In genomic region chr11:10808553-10809372, GRCh38 we compare ENCODE assay signal across 8 cellular contexts. TPM values are rescaled to one million over a fixed set of nuclear protein-coding genes. Genes with fewer than 3 reads are reported as not detected.
DNase-seq lines count a peak whose midpoint lies in the region; ATAC-seq and TF ChIP-seq lines count a peak whose summit lies in the region.

TSS of gene EIF4G2 (minus strand) at chr11:10808926.

- H3K4me2 ChIP-seq in DOHH2 (ENCODE audit: low read length) (peak within 1 kb of the TSS; percentile 100), GM23338 (peak within 1 kb of the TSS; percentile 95)

- peak within 1 kb of the TSS; percentile 96 for H3K4me3 Mint-ChIP-seq in GM23338
- peak within 1 kb of the TSS; percentile 93 to 98 (median 97) for H3K4me3 Mint-ChIP-seq in naive thymus-derived CD4-positive, alpha-beta T cell
- peak within 1 kb of the TSS; percentile 95 to 98 for H3K4me3 Mint-ChIP-seq in stimulated activated naive B cell treated with anti-CD40 and anti-IgM and Interleukin-4, amounts not matched to agents 10 μg/mL and 1 μg/mL and 100 μg/mL, for 72 hours

- no peak within 1 kb of the TSS; the same call in 1 of the 2 replicates for H2AFZ ChIP-seq in GM23338

- H3K9me2 ChIP-seq in DOHH2 (replicated peaks; ENCODE audit: control insufficient read depth, low read length) (no peaks in the 10 kb centered on the region), GM23338 (ENCODE audit: insufficient read depth) (no peaks in the 10 kb centered on the region)

- H3K36me3 ChIP-seq in DOHH2 (ENCODE audit: control insufficient read depth, low read length) (peaks cover 46% of the 10 kb centered on the region), GM23338 (ENCODE audit: insufficient read depth) (peaks cover 38% of the 10 kb centered on the region)
- peaks cover 30 to 44% (median 31%) of the 10 kb centered on the region in 3 experiments for H3K36me3 ChIP-seq in naive thymus-derived CD4-positive, alpha-beta T cell (ENCODE audit: control insufficient read depth in 2 of 3, insufficient read depth in 3 of 3, low read length in 3 of 3)

- H3K27ac Mint-ChIP-seq in GM23338 = peak within 1 kb of the TSS; percentile 99
- peak within 1 kb of the TSS; percentile 95 to 99 (median 98) for H3K27ac Mint-ChIP-seq in naive thymus-derived CD4-positive, alpha-beta T cell
- peak within 1 kb of the TSS; percentile 99 for H3K27ac Mint-ChIP-seq in stimulated activated naive B cell treated with anti-CD40 and anti-IgM and Interleukin-4, amounts not matched to agents 10 μg/mL and 1 μg/mL and 100 μg/mL, for 72 hours

- peaks cover 16% of the 10 kb centered on the region for H3K27me3 Mint-ChIP-seq in GM23338 (ENCODE audit: insufficient read depth, low read depth, poor library complexity)
- H3K27me3 Mint-ChIP-seq in naive thymus-derived CD4-positive, alpha-beta T cell = peaks cover 0 to 5% (median 0%) of the 10 kb centered on the region in 5 donors
- H3K27me3 Mint-ChIP-seq in stimulated activated naive B cell treated with anti-CD40 and anti-IgM and Interleukin-4, amounts not matched to agents 10 μg/mL and 1 μg/mL and 100 μg/mL, for 72 hours = no peaks in the 10 kb centered on the region

- ATAC-seq in GM23338 = peak; percentile 92
- ATAC-seq in naive thymus-derived CD4-positive, alpha-beta T cell = peak; percentile 95
- ATAC-seq in stimulated activated naive B cell treated with anti-CD40 and anti-IgM and Interleukin-4, amounts not matched to agents 10 μg/mL and 1 μg/mL and 100 μg/mL, for 72 hours (replicated peaks) = peak; percentile 92 to 94

- H3K9me3 Mint-ChIP-seq in GM23338 = no peaks in the 10 kb centered on the region
- H3K9me3 Mint-ChIP-seq in naive thymus-derived CD4-positive, alpha-beta T cell = peaks cover 0 to 9% (median 0%) of the 10 kb centered on the region in 11 donors
- H3K9me3 Mint-ChIP-seq in stimulated activated naive B cell treated with anti-CD40 and anti-IgM and Interleukin-4, amounts not matched to agents 10 μg/mL and 1 μg/mL and 100 μg/mL, for 72 hours = no peaks in the 10 kb centered on the region

- H3K79me2 ChIP-seq in DOHH2 (ENCODE audit: control insufficient read depth, low read length) (peaks cover 49% of the 10 kb centered on the region), GM23338 (replicated peaks; ENCODE audit: insufficient read depth) (peaks cover 48% of the 10 kb centered on the region)

- H3F3A ChIP-seq in DOHH2 (ENCODE audit: control insufficient read depth, insufficient read depth) (peaks cover 22% of the 10 kb centered on the region), GM23338 (replicated peaks; ENCODE audit: low read depth) (peaks cover 33% of the 10 kb centered on the region)

- H3K27me3 ChIP-seq in DOHH2 (ENCODE audit: control insufficient read depth, low read length) = no peaks in the 10 kb centered on the region
- no peaks in the 10 kb centered on the region for H3K27me3 ChIP-seq in GM23338 (ENCODE audit: insufficient read depth)
- H3K27me3 ChIP-seq in naive thymus-derived CD4-positive, alpha-beta T cell (ENCODE audit: control insufficient read depth in 2 of 2, insufficient read depth in 2 of 2, low read length in 2 of 2) = no peaks in the 10 kb centered on the region

- H3K4me3 ChIP-seq in DOHH2 (ENCODE audit: low read length) = peak within 1 kb of the TSS; percentile 94
- H3K4me3 ChIP-seq in GM23338 = peak within 1 kb of the TSS; percentile 95
- H3K4me3 ChIP-seq in naive thymus-derived CD4-positive, alpha-beta T cell (ENCODE audit: low read length) = peak within 1 kb of the TSS; percentile 98

- peaks cover 49% of the 10 kb centered on the region for H3K36me3 Mint-ChIP-seq in GM23338 (ENCODE audit: low read depth)
- peaks cover 2 to 37% (median 27%) of the 10 kb centered on the region in 5 donors for H3K36me3 Mint-ChIP-seq in naive thymus-derived CD4-positive, alpha-beta T cell
- H3K36me3 Mint-ChIP-seq in stimulated activated naive B cell treated with anti-CD40 and anti-IgM and Interleukin-4, amounts not matched to agents 10 μg/mL and 1 μg/mL and 100 μg/mL, for 72 hours = peaks cover 30 to 49% of the 10 kb centered on the region in 2 donors

- intact Hi-C loops in naive thymus-derived CD4-positive, alpha-beta T cell (cut with micrococcal nuclease) = loop anchor here (1.0 to 5.0 kb wide), 15 partner anchors 11 to 1034 kb away; partner anchors contain the start of genes CTR9 (in 2 of the 2), ZBED5 (in 2 of the 2), AMPD3 (in 1 of the 2) and GALNT18 (in 1 of the 2)

- H4K20me1 ChIP-seq in DOHH2 (ENCODE audit: control insufficient read depth, insufficient read depth, low read depth, low read length) (peaks cover 7% of the 10 kb centered on the region; the same call in 1 of the 2 replicates), GM23338 (replicated peaks; ENCODE audit: insufficient read depth) (peaks cover 30% of the 10 kb centered on the region)

- H3K9me3 ChIP-seq in DOHH2 (ENCODE audit: control insufficient read depth, insufficient read depth, low read length) = no peaks in the 10 kb centered on the region
- no peaks in the 10 kb centered on the region for H3K9me3 ChIP-seq in naive thymus-derived CD4-positive, alpha-beta T cell (ENCODE audit: control insufficient read depth in 2 of 3, low read length in 3 of 3)

- DNase-seq in GM23338 (ENCODE audit: low spot score) (peak; percentile 97), LHCN-M2 (ENCODE audit: low read depth) (peak; percentile 99), RPMI8226 (peak; percentile 94), fibroblast of gingiva (ENCODE audit: low read depth) (peak; percentile 99)
- DNase-seq in activated T-helper 1 cell treated with anti-CD3 and anti-CD28 coated beads, Interleukin-2, amount 50 U/mL, for 16 hours (ENCODE audit: low read depth in 1 of 2, low spot score in 1 of 2) = peak; percentile 94 to 97
- peak; percentile 97 to 99 (median 99) for DNase-seq in naive thymus-derived CD4-positive, alpha-beta T cell
- peak; percentile 99 for DNase-seq in stimulated activated naive B cell treated with anti-CD40 and anti-IgM and Interleukin-4, amounts not matched to agents 10 μg/mL and 1 μg/mL and 100 μg/mL, for 72 hours

- H3K4me1 ChIP-seq in DOHH2 (ENCODE audit: control insufficient read depth, low read length) (peaks cover 31% of the 10 kb centered on the region), GM23338 (ENCODE audit: insufficient read depth) (peaks cover 20% of the 10 kb centered on the region)
- peaks cover 29 to 37% of the 10 kb centered on the region in 2 donors for H3K4me1 ChIP-seq in naive thymus-derived CD4-positive, alpha-beta T cell (ENCODE audit: control insufficient read depth in 2 of 2, insufficient read depth in 2 of 2, low read length in 2 of 2)

- POLR2A ChIA-PET in naive thymus-derived CD4-positive, alpha-beta T cell (lab: Charles Lee) = interaction anchor here (0.5 to 6.5 kb wide), 56 partner anchors 8 to 1463 kb away, joined by 3 to 416 read pairs (median 6); partner anchors contain the start of genes AMPD3, CTR9, RNF141 and USP47

- CTCF ChIA-PET in naive thymus-derived CD4-positive, alpha-beta T cell (lab: Charles Lee) = interaction anchor here (0.5 to 2.3 kb wide), 14 partner anchors 12 to 219 kb away, joined by 3 to 10 read pairs (median 3); partner anchors contain the start of gene ZBED5

- TF ChIP-seq CTCF in DOHH2 (IDR thresholded peaks at IDR 0.05; ENCODE audit: low read depth, low read length, poor library complexity, severe bottlenecking) = no peak
- no peak for TF ChIP-seq CTCF in GM23338 (conservative IDR thresholded peaks at IDR 0.05; ENCODE audit: low read depth in 2 of 2)

- H3K27ac ChIP-seq in DOHH2 (ENCODE audit: low read depth, low read length) (peak within 1 kb of the TSS; percentile 86), GM23338 (ENCODE audit: low read depth) (peak within 1 kb of the TSS; percentile 97)
- H3K27ac ChIP-seq in naive thymus-derived CD4-positive, alpha-beta T cell (ENCODE audit: low read depth, low read length) = peak within 1 kb of the TSS; percentile 95

- peaks cover 31% of the 10 kb centered on the region for H3K4me1 Mint-ChIP-seq in GM23338
- H3K4me1 Mint-ChIP-seq in naive thymus-derived CD4-positive, alpha-beta T cell = peaks cover 25 to 53% (median 43%) of the 10 kb centered on the region in 7 donors
- H3K4me1 Mint-ChIP-seq in stimulated activated naive B cell treated with anti-CD40 and anti-IgM and Interleukin-4, amounts not matched to agents 10 μg/mL and 1 μg/mL and 100 μg/mL, for 72 hours = peaks cover 21 to 45% of the 10 kb centered on the region in 2 donors

TF ChIP-seq in GM23338, 12 proteins besides CTCF, POLR2A, EP300 and RAD21 (continues in another document):
- TF ChIP-seq CREB1 (CRISPR knock-in tag; IDR thresholded peaks at IDR 0.05; ENCODE audit: low read depth) = 0 out of 2 replicates have a peak, but pooled peaks have one; percentile 42

RNA-seq across cellular contexts. Expression of gene EIF4G2, which starts in this region (rescaled TPM):
- total RNA-seq in GM23338 (2014; rRNA removed; shearing (Covaris generic)) = 788 and 801 TPM in 2 replicates
- polyA plus RNA-seq in GM23338 (2016; fragmentation: Nextera tagmentation; extraction: Ambion mirVana) = 312 and 358 TPM in 2 replicates
- 925 and 936 TPM in 2 replicates for total RNA-seq in LHCN-M2 (2014; rRNA removed)
- 415 TPM for polyA plus RNA-seq in LHCN-M2 (2012)
- 100 to 1,000 TPM; 596 to 843 (median 720) TPM for total RNA-seq in naive thymus-derived CD4-positive, alpha-beta T cell
- 100 to 1,000 TPM; 320 to 532 TPM for polyA plus RNA-seq in naive thymus-derived CD4-positive, alpha-beta T cell

Comparison
In these comparisons a context has a peak if more than half of its experiments do, and no peak if none do; other contexts are left out.
1. Peak in every context shown above with its lines: DNase-seq, ATAC-seq, H3K4me3 ChIP-seq and H3K27ac ChIP-seq.